In genomic region chr22:30248484-30248883, GRCh38 we compare ENCODE assay signal across 1 cellular context.
TF ChIP-seq lines count a peak whose summit lies in the region.

No MANE protein-coding gene starts in this region.

TF ChIP-seq in HepG2, 621 proteins besides CTCF, POLR2A, EP300 and RAD21:
- TF ChIP-seq ZNF746 (CRISPR knock-in tag; IDR thresholded peaks at IDR 0.05) = no peak
- TF ChIP-seq RBM39 (IDR thresholded peaks at IDR 0.05; ENCODE audit: low read depth, low read length, poor library complexity, severe bottlenecking) = no peak
- TF ChIP-seq ASH2L (IDR thresholded peaks at IDR 0.05; ENCODE audit: insufficient read length, low read depth, low read length) = no peak
- TF ChIP-seq MXI1 (IDR thresholded peaks at IDR 0.05; ENCODE audit: borderline replicate concordance, low read depth, low read length) = no peak
- TF ChIP-seq REST (IDR thresholded peaks at IDR 0.05; ENCODE audit: borderline replicate concordance in 1 of 2, low read depth in 1 of 2, low read length in 2 of 2) = no peak
